11 cellular contexts compared by ENCODE assay signal in the genomic region with DNA sequence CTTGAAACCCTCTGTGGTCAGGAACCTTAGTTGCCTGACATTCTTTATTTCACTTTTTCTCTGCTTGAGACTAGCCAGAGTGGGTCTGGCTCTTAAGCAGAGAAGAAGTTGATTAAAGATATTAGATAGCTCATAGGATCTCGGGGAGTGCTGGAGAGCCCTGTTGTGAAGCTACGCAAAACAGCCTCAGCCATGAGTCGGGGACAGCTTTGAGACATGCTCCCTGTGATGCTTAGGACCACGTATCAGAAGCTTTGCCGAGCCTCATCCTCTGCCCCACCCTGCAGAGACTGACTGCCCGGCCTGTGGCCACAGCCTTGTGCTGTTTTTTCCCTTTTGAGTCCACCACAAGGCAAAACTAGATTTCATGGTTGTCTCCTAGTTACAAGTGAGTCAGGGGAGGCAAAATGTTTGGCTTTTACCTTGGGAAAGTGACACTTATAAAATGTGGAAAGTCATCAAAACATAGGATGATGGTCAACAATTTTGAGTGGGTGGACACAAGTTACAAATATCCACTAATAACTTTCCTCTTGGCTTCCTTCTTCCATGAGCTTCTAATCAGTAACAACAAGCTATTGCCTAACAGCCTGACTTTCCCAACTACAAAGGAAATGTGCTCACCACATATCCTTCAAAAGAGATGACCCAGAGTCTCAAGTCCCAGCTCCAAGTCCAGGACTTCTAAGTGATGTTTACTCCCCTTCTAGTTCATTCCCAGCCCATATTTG.
A peak's percentile ranks its signal among the peaks of the same experiment; 100 is the strongest.
DNase-seq lines count a peak whose midpoint lies in the region; ATAC-seq, FAIRE-seq and TF ChIP-seq lines count a peak whose summit lies in the region.
"Had no signal": no experiment of that assay in that cellular context is flagged by ENCODE, and none has a peak within 500 bp of the region (broad histone marks: within the 10 kb centered on the region; RNA-seq: fewer than 3 reads in every experiment).

No MANE protein-coding gene starts in this region.

- ATAC-seq in GM21825 (IDR thresholded peaks at IDR 0.05; ENCODE audit: unreplicated experiment) = no peak

- H3K4me1 Mint-ChIP-seq in astrocyte (ENCODE audit: low read depth, unreplicated experiment) = peaks cover 16% of the 10 kb centered on the region

- no peak overlapping the region for H3K4me3 ChIP-seq in astrocyte (ENCODE audit: insufficient read depth, low read depth, low read length)
- no peak overlapping the region for H3K4me3 ChIP-seq in right atrium auricular region
- no peak overlapping the region for H3K4me3 ChIP-seq in skin epidermis
- no peak overlapping the region for H3K4me3 ChIP-seq in colonic mucosa

- H2AFZ ChIP-seq in astrocyte (ENCODE audit: low read depth, low read length) = no peak overlapping the region

- peak overlapping the region; percentile 76 for H3K27ac Mint-ChIP-seq in astrocyte (ENCODE audit: unreplicated experiment)

- peaks cover 6% of the 10 kb centered on the region for H3K4me1 ChIP-seq in astrocyte (ENCODE audit: insufficient read depth, low read length)
- peaks cover 0 to 8% of the 10 kb centered on the region in 2 donors for H3K4me1 ChIP-seq in right atrium auricular region
- no peaks in the 10 kb centered on the region for H3K4me1 ChIP-seq in colonic mucosa

- peak; percentile 81 for DNase-seq in GM04503 (ENCODE audit: low read depth)
- peak; percentile 92 for DNase-seq in astrocyte (ENCODE audit: low read depth)
- DNase-seq in right atrium auricular region (ENCODE audit: low spot score) = no peak
- DNase-seq in NCI-H128 (lab: John Stamatoyannopoulos, UW; ENCODE audit: unreplicated experiment) = no peak
- no peak for DNase-seq in colonic mucosa
- no peak for DNase-seq in mesenteric fat pad (ENCODE audit: low spot score)
- DNase-seq: islet precursor cell; stimulated activated CD4-positive, alpha-beta T cell treated with anti-CD3 and anti-CD28 coated beads, Interleukin-4, amount 100 ng/mL, for 24 hours had no signal

- H3K9me3 ChIP-seq in astrocyte (ENCODE audit: insufficient read depth, low read depth, low read length) (no peaks in the 10 kb centered on the region), right atrium auricular region (no peaks in the 10 kb centered on the region), colonic mucosa (no peaks in the 10 kb centered on the region)

- H3K9ac ChIP-seq in astrocyte (ENCODE audit: low read length) = no peak overlapping the region
- no peak overlapping the region for H3K9ac ChIP-seq in colonic mucosa (ENCODE audit: low read depth in 2 of 2, low read length in 2 of 2)

- H3K9me3 Mint-ChIP-seq in astrocyte (ENCODE audit: unreplicated experiment) = peaks cover 2% of the 10 kb centered on the region

- H4K20me1 ChIP-seq in astrocyte (ENCODE audit: insufficient read depth, low read length) = no peaks in the 10 kb centered on the region

- FAIRE-seq in astrocyte (lab: Jason Lieb, UNC) = peak; percentile 34

- H3K27ac ChIP-seq in astrocyte (ENCODE audit: low read depth, low read length) = peak overlapping the region; percentile 2
- H3K27ac ChIP-seq in right atrium auricular region = peak overlapping the region; percentile 54 to 74
- peak overlapping the region in 18 of 21 experiments; percentile 2 to 78 (median 43) for H3K27ac ChIP-seq in skin epidermis
- H3K27ac ChIP-seq in colonic mucosa = no peak overlapping the region

- H3K27me3 ChIP-seq in astrocyte (ENCODE audit: insufficient read depth, low read length) = no peaks in the 10 kb centered on the region
- no peaks in the 10 kb centered on the region for H3K27me3 ChIP-seq in right atrium auricular region
- no peaks in the 10 kb centered on the region for H3K27me3 ChIP-seq in colonic mucosa

- no peak overlapping the region for H3K4me2 ChIP-seq in astrocyte (ENCODE audit: low read length)

- no peak overlapping the region for H3K4me3 Mint-ChIP-seq in astrocyte (ENCODE audit: unreplicated experiment)
- H3K4me3 Mint-ChIP-seq: brain had no signal

- H3K79me2 ChIP-seq in astrocyte (ENCODE audit: insufficient read depth, low read length) = no peaks in the 10 kb centered on the region

- intact Hi-C loops in colonic mucosa (cut with DNase I) = no loop called here

- H3K36me3 ChIP-seq in astrocyte (ENCODE audit: insufficient read depth, low read length) (no peaks in the 10 kb centered on the region), right atrium auricular region (no peaks in the 10 kb centered on the region), colonic mucosa (no peaks in the 10 kb centered on the region)

- peaks cover 12% of the 10 kb centered on the region for H3K36me3 Mint-ChIP-seq in astrocyte (ENCODE audit: low read depth, unreplicated experiment)

- no peak for TF ChIP-seq CTCF in astrocyte (IDR thresholded peaks at IDR 0.05; ENCODE audit: insufficient read depth, low read depth, low read length)
- no peak for TF ChIP-seq CTCF in right atrium auricular region (IDR thresholded peaks at IDR 0.05)
- no peak for TF ChIP-seq CTCF in colonic mucosa (IDR thresholded peaks at IDR 0.05)

- no peaks in the 10 kb centered on the region for H3K27me3 Mint-ChIP-seq in astrocyte (ENCODE audit: low read depth, unreplicated experiment)
- H3K27me3 Mint-ChIP-seq: brain had no signal

Comparison
In these comparisons a context has a peak if more than half of its experiments do, and no peak if none do; other contexts are left out.
1. DNase-seq: peak in GM04503 (single experiment) and astrocyte (single experiment); none in right atrium auricular region (single experiment), NCI-H128 (single experiment), colonic mucosa (single experiment) and mesenteric fat pad (single experiment).